Comparison of ENCODE assay signal across 2 cellular contexts in genomic region chr22:29060251-29060650, GRCh38.
TF ChIP-seq lines count a peak whose summit lies in the region.

No MANE protein-coding gene starts in this region.

TF ChIP-seq in GM23338, 12 proteins besides CTCF, POLR2A, EP300 and RAD21:
- TF ChIP-seq ETS1 (IDR thresholded peaks at IDR 0.05) (no peak), REST (IDR thresholded peaks at IDR 0.05; ENCODE audit: unreplicated experiment) (no peak), POLR2AphosphoS5 (IDR thresholded peaks at IDR 0.05; ENCODE audit: low read depth) (no peak), EZH2 (IDR thresholded peaks at IDR 0.05; ENCODE audit: low read depth, unreplicated experiment) (no peak), ZNF462 (CRISPR knock-in tag; IDR thresholded peaks at IDR 0.05) (no peak)

TF ChIP-seq in H1, 55 proteins besides CTCF, POLR2A, EP300 and RAD21:
- no peak for TF ChIP-seq GTF2F1 (IDR thresholded peaks at IDR 0.05; ENCODE audit: borderline replicate concordance, low read depth, low read length)
- no peak for TF ChIP-seq USF2 (IDR thresholded peaks at IDR 0.05; ENCODE audit: low read length)
